Comparison of ENCODE assay signal across 8 cellular contexts in genomic region chr7:130273081-130273699, GRCh38. TPM values are rescaled to one million over a fixed set of nuclear protein-coding genes. Genes with fewer than 3 reads are reported as not detected.
DNase-seq lines count a peak whose midpoint lies in the region; ATAC-seq, FAIRE-seq and TF ChIP-seq lines count a peak whose summit lies in the region.

No MANE protein-coding gene starts in this region.

- H3K36me3 ChIP-seq in DND-41 (ENCODE audit: insufficient read depth, low read length) (no peaks in the 10 kb centered on the region), left lung (no peaks in the 10 kb centered on the region)

- TF ChIP-seq CTCF in DND-41 (IDR thresholded peaks at IDR 0.05; ENCODE audit: borderline replicate concordance, extremely low read depth, low read length, poor library complexity, severe bottlenecking) (no peak), astrocyte of the spinal cord (IDR thresholded peaks at IDR 0.05; ENCODE audit: low read depth, low read length) (no peak), left lung (IDR thresholded peaks at IDR 0.05) (no peak)

- H3K27ac ChIP-seq in DND-41 (ENCODE audit: low read length) (peak overlapping the region; percentile 28; the same call in 1 of the 2 replicates), left lung (no peak overlapping the region)

- in situ Hi-C loops in astrocyte of the spinal cord (cut with HindIII; ENCODE audit: low sequenced_read_pairs) = no loop called here

- no peak for FAIRE-seq in urothelium cell line (lab: Jason Lieb, UNC)

- no peaks in the 10 kb centered on the region for H3K79me2 ChIP-seq in DND-41 (ENCODE audit: insufficient read depth, low read length)

- H3K4me3 ChIP-seq in DND-41 (ENCODE audit: low read depth in 1 of 2, low read length in 2 of 2) (peak overlapping the region in 1 of 2 experiments; percentile 11; a peak in 1 of 4 replicates), astrocyte of the spinal cord (ENCODE audit: low read depth, low read length) (no peak overlapping the region), left lung (no peak overlapping the region)

- H3K4me2 ChIP-seq in DND-41 (ENCODE audit: insufficient read depth, low read length) = peak overlapping the region; percentile 52

- H3K27me3 ChIP-seq in DND-41 (ENCODE audit: insufficient read depth, low read length, poor library complexity) = peaks cover 24% of the 10 kb centered on the region
- peaks cover 0 to 32% of the 10 kb centered on the region in 2 donors for H3K27me3 ChIP-seq in left lung

- H3K9me3 ChIP-seq in DND-41 (ENCODE audit: insufficient read depth, low read length, severe bottlenecking) (no peaks in the 10 kb centered on the region), left lung (no peaks in the 10 kb centered on the region)

- no peaks in the 10 kb centered on the region for H4K20me1 ChIP-seq in DND-41 (ENCODE audit: insufficient read depth, low read length)

- H3K4me1 ChIP-seq in DND-41 (ENCODE audit: insufficient read depth, low read length) (peaks cover 19% of the 10 kb centered on the region), left lung (peaks cover 0 to 11% of the 10 kb centered on the region in 2 donors)

- H3K9ac ChIP-seq in DND-41 (ENCODE audit: low read depth, low read length) = no peak overlapping the region

- intact Hi-C loops in left lung (cut with DNase I) = no loop called here

- H2AFZ ChIP-seq in DND-41 (ENCODE audit: low read depth, low read length) = peak overlapping the region; percentile 25

- peak; percentile 34 for DNase-seq in DND-41
- peak; percentile 93 for DNase-seq in NCI-H2081 treated with DMSO at 0.1 percent for 48 hours (lab: John Stamatoyannopoulos, UW)
- peak; percentile 88 for DNase-seq in astrocyte of the spinal cord (ENCODE audit: low read depth, low spot score)
- no peak for DNase-seq in left lung
- DNase-seq in urothelium cell line (ENCODE audit: low spot score) = peak; percentile 53
- DNase-seq in DMS53 (lab: John Stamatoyannopoulos, UW) = no peak
- DNase-seq in foreskin melanocyte = no peak

- ATAC-seq in DND-41 (ENCODE audit: insufficient read depth, low read depth) (peak; percentile 63), left lung (peak; percentile 51), HG02642 (IDR thresholded peaks at IDR 0.05; ENCODE audit: poor library complexity, unreplicated experiment) (no peak)

RNA-seq across cellular contexts. Expression of gene CPA2, which starts 6.5 kb away (rescaled TPM):
- total RNA-seq in left lung = not detected

RNA-seq across cellular contexts. Expression of gene CPA4, which starts 19.8 kb away (rescaled TPM):
- 1 to 10 TPM in 1 of 2 donors, under 1 TPM in 1; 0.20 to 1.5 TPM for total RNA-seq in left lung

Comparison
In these comparisons a context has a peak if more than half of its experiments do, and no peak if none do; other contexts are left out.
1. DNase-seq: peak in DND-41 (single experiment), NCI-H2081 treated with DMSO at 0.1 percent for 48 hours (single experiment), astrocyte of the spinal cord (single experiment) and urothelium cell line (single experiment); none in left lung (0 of 2), DMS53 (single experiment) and foreskin melanocyte (single experiment).